Comparison of ENCODE assay signal across 7 cellular contexts in genomic region chr22:50146440-50147228, GRCh38. TPM values are rescaled to one million over a fixed set of nuclear protein-coding genes. Genes with fewer than 3 reads are reported as not detected.
DNase-seq lines count a peak whose midpoint lies in the region; ATAC-seq lines count a peak whose summit lies in the region.

No MANE protein-coding gene starts in this region.

- H3K27ac ChIP-seq in SJCRH30 = no peak overlapping the region

- H3K36me3 ChIP-seq in SJCRH30 = no peaks in the 10 kb centered on the region

- DNase-seq in HK-2 (ENCODE audit: unreplicated experiment) (peak; percentile 64), SHP77 (lab: John Stamatoyannopoulos, UW) (peak; percentile 61 to 64), fibroblast of peridontal ligament (ENCODE audit: extremely low read depth) (peak; percentile 77), nucleus accumbens (lab: John Stamatoyannopoulos, UW) (peak in 46 of 56 donors; percentile 0 to 78 (median 44)), SJCRH30 (no peak)
- DNase-seq in activated CD4-positive, alpha-beta T cell treated with anti-CD3 and anti-CD28 coated beads for 4 hours = no peak

- H3K27me3 ChIP-seq in SJCRH30 = peaks cover 8% of the 10 kb centered on the region; the same call in 1 of the 2 replicates

- ATAC-seq in HG03095 (IDR thresholded peaks at IDR 0.05; ENCODE audit: unreplicated experiment) = no peak

- no peak overlapping the region for H3K4me3 ChIP-seq in SJCRH30

- no peaks in the 10 kb centered on the region for H3K9me3 ChIP-seq in SJCRH30 (replicated peaks)

- H3K4me1 ChIP-seq in SJCRH30 = no peaks in the 10 kb centered on the region

RNA-seq across cellular contexts. Expression of gene PANX2, which starts 23.9 kb away (rescaled TPM):
- not detected in 2 replicates for total RNA-seq in SJCRH30 (2014; rRNA removed; shearing (Covaris generic))

RNA-seq across cellular contexts. Expression of gene TRABD, which starts 39.1 kb away (rescaled TPM):
- total RNA-seq in SJCRH30 (2014; rRNA removed; shearing (Covaris generic)) = 38.7 and 39.1 TPM in 2 replicates

RNA-seq across cellular contexts. Expression of gene SELENOO, which starts 54.2 kb away (rescaled TPM):
- total RNA-seq in SJCRH30 (2014; rRNA removed; shearing (Covaris generic)) = 15.4 and 16.4 TPM in 2 replicates

RNA-seq across cellular contexts. Expression of gene MOV10L1, which starts 56.8 kb away (rescaled TPM):
- total RNA-seq in SJCRH30 (2014; rRNA removed; shearing (Covaris generic)) = not detected in 2 replicates

Comparison
In these comparisons a context has a peak if more than half of its experiments do, and no peak if none do; other contexts are left out.
1. DNase-seq: peak in HK-2 (single experiment), SHP77 (2 of 2), fibroblast of peridontal ligament (single experiment) and nucleus accumbens (46 of 56); none in activated CD4-positive, alpha-beta T cell treated with anti-CD3 and anti-CD28 coated beads for 4 hours (0 of 2) and SJCRH30 (0 of 2).